In genomic region chr2:201936817-201937216, GRCh38 we compare ENCODE assay signal across 1 cellular context.
TF ChIP-seq lines count a peak whose summit lies in the region.

No MANE protein-coding gene starts in this region.

TF ChIP-seq in HepG2, 621 proteins besides CTCF, POLR2A, EP300 and RAD21 (continued from another document and continues in another):
- TF ChIP-seq HNF1B (CRISPR knock-in tag; IDR thresholded peaks at IDR 0.05) (peak; percentile 63), GLMP (CRISPR knock-in tag; IDR thresholded peaks at IDR 0.05; ENCODE audit: borderline replicate concordance) (no peak), ZNF275 (CRISPR knock-in tag; IDR thresholded peaks at IDR 0.05; ENCODE audit: borderline replicate concordance) (no peak), NFE2L2 (IDR thresholded peaks at IDR 0.05; ENCODE audit: low read length) (no peak), ZNF383 (CRISPR knock-in tag; IDR thresholded peaks at IDR 0.05; ENCODE audit: borderline replicate concordance) (no peak), U2AF1 (optimal IDR thresholded peaks at IDR 0.05; ENCODE audit: low read depth, low read length) (no peak), ZBTB8A (CRISPR knock-in tag; IDR thresholded peaks at IDR 0.05; ENCODE audit: borderline replicate concordance, low read depth) (no peak), CREB3 (CRISPR knock-in tag; IDR thresholded peaks at IDR 0.05) (no peak), ZBTB7B (CRISPR knock-in tag; IDR thresholded peaks at IDR 0.05) (no peak), ZNF350 (CRISPR knock-in tag; IDR thresholded peaks at IDR 0.05; ENCODE audit: borderline replicate concordance, low read depth) (no peak), SRSF4 (IDR thresholded peaks at IDR 0.05; ENCODE audit: low read depth, low read length, poor library complexity, severe bottlenecking) (no peak), MED8 (CRISPR knock-in tag; IDR thresholded peaks at IDR 0.05; ENCODE audit: insufficient replicate concordance) (peak; percentile 23), AKNA (CRISPR knock-in tag; IDR thresholded peaks at IDR 0.05; ENCODE audit: borderline replicate concordance) (no peak), ZSCAN12 (CRISPR knock-in tag; IDR thresholded peaks at IDR 0.05) (no peak), ATM (IDR thresholded peaks at IDR 0.05; ENCODE audit: borderline replicate concordance) (no peak), MTF2 (CRISPR knock-in tag; IDR thresholded peaks at IDR 0.05; ENCODE audit: borderline replicate concordance) (no peak), ELF3 (CRISPR knock-in tag; IDR thresholded peaks at IDR 0.05) (0 out of 2 replicates have a peak, but pooled peaks have one; percentile 38), SNAI1 (CRISPR knock-in tag; IDR thresholded peaks at IDR 0.05; ENCODE audit: borderline replicate concordance) (no peak), HNF4A (CRISPR knock-in tag; IDR thresholded peaks at IDR 0.05) (peak; percentile 86), ZNF224 (CRISPR knock-in tag; IDR thresholded peaks at IDR 0.05) (no peak)
- TF ChIP-seq, protein P1, sequence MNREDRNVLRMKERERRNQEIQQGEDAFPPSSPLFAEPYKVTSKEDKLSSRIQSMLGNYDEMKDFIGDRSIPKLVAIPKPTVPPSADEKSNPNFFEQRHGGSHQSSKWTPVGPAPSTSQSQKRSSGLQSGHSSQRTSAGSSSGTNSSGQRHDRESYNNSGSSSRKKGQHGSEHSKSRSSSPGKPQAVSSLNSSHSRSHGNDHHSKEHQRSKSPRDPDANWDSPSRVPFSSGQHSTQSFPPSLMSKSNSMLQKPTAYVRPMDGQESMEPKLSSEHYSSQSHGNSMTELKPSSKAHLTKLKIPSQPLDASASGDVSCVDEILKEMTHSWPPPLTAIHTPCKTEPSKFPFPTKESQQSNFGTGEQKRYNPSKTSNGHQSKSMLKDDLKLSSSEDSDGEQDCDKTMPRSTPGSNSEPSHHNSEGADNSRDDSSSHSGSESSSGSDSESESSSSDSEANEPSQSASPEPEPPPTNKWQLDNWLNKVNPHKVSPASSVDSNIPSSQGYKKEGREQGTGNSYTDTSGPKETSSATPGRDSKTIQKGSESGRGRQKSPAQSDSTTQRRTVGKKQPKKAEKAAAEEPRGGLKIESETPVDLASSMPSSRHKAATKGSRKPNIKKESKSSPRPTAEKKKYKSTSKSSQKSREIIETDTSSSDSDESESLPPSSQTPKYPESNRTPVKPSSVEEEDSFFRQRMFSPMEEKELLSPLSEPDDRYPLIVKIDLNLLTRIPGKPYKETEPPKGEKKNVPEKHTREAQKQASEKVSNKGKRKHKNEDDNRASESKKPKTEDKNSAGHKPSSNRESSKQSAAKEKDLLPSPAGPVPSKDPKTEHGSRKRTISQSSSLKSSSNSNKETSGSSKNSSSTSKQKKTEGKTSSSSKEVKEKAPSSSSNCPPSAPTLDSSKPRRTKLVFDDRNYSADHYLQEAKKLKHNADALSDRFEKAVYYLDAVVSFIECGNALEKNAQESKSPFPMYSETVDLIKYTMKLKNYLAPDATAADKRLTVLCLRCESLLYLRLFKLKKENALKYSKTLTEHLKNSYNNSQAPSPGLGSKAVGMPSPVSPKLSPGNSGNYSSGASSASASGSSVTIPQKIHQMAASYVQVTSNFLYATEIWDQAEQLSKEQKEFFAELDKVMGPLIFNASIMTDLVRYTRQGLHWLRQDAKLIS (CRISPR knock-in tag; IDR thresholded peaks at IDR 0.05) = no peak
- TF ChIP-seq, protein P2, sequence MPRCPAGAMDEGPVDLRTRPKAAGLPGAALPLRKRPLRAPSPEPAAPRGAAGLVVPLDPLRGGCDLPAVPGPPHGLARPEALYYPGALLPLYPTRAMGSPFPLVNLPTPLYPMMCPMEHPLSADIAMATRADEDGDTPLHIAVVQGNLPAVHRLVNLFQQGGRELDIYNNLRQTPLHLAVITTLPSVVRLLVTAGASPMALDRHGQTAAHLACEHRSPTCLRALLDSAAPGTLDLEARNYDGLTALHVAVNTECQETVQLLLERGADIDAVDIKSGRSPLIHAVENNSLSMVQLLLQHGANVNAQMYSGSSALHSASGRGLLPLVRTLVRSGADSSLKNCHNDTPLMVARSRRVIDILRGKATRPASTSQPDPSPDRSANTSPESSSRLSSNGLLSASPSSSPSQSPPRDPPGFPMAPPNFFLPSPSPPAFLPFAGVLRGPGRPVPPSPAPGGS (CRISPR knock-in tag; IDR thresholded peaks at IDR 0.05) = no peak
- TF ChIP-seq, protein P3, sequence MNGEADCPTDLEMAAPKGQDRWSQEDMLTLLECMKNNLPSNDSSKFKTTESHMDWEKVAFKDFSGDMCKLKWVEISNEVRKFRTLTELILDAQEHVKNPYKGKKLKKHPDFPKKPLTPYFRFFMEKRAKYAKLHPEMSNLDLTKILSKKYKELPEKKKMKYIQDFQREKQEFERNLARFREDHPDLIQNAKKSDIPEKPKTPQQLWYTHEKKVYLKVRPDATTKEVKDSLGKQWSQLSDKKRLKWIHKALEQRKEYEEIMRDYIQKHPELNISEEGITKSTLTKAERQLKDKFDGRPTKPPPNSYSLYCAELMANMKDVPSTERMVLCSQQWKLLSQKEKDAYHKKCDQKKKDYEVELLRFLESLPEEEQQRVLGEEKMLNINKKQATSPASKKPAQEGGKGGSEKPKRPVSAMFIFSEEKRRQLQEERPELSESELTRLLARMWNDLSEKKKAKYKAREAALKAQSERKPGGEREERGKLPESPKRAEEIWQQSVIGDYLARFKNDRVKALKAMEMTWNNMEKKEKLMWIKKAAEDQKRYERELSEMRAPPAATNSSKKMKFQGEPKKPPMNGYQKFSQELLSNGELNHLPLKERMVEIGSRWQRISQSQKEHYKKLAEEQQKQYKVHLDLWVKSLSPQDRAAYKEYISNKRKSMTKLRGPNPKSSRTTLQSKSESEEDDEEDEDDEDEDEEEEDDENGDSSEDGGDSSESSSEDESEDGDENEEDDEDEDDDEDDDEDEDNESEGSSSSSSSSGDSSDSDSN (CRISPR knock-in tag; IDR thresholded peaks at IDR 0.05) = no peak
- TF ChIP-seq, protein P4, sequence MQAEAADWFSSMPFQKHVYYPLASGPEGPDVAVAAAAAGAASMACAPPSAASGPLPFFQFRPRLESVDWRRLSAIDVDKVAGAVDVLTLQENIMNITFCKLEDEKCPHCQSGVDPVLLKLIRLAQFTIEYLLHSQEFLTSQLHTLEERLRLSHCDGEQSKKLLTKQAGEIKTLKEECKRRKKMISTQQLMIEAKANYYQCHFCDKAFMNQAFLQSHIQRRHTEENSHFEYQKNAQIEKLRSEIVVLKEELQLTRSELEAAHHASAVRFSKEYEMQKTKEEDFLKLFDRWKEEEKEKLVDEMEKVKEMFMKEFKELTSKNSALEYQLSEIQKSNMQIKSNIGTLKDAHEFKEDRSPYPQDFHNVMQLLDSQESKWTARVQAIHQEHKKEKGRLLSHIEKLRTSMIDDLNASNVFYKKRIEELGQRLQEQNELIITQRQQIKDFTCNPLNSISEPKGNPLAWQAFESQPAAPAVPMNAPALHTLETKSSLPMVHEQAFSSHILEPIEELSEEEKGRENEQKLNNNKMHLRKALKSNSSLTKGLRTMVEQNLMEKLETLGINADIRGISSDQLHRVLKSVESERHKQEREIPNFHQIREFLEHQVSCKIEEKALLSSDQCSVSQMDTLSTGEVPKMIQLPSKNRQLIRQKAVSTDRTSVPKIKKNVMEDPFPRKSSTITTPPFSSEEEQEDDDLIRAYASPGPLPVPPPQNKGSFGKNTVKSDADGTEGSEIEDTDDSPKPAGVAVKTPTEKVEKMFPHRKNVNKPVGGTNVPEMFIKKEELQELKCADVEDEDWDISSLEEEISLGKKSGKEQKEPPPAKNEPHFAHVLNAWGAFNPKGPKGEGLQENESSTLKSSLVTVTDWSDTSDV (CRISPR knock-in tag; IDR thresholded peaks at IDR 0.05) = no peak
- TF ChIP-seq, protein P5, sequence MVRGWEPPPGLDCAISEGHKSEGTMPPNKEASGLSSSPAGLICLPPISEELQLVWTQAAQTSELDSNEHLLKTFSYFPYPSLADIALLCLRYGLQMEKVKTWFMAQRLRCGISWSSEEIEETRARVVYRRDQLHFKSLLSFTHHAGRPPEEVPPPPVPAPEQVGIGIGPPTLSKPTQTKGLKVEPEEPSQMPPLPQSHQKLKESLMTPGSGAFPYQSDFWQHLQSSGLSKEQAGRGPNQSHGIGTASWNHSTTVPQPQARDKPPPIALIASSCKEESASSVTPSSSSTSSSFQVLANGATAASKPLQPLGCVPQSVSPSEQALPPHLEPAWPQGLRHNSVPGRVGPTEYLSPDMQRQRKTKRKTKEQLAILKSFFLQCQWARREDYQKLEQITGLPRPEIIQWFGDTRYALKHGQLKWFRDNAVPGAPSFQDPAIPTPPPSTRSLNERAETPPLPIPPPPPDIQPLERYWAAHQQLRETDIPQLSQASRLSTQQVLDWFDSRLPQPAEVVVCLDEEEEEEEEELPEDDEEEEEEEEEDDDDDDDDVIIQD (CRISPR knock-in tag; IDR thresholded peaks at IDR 0.05; ENCODE audit: low read depth) = no peak
